Comparison of ENCODE assay signal across 10 cellular contexts in the genomic region with DNA sequence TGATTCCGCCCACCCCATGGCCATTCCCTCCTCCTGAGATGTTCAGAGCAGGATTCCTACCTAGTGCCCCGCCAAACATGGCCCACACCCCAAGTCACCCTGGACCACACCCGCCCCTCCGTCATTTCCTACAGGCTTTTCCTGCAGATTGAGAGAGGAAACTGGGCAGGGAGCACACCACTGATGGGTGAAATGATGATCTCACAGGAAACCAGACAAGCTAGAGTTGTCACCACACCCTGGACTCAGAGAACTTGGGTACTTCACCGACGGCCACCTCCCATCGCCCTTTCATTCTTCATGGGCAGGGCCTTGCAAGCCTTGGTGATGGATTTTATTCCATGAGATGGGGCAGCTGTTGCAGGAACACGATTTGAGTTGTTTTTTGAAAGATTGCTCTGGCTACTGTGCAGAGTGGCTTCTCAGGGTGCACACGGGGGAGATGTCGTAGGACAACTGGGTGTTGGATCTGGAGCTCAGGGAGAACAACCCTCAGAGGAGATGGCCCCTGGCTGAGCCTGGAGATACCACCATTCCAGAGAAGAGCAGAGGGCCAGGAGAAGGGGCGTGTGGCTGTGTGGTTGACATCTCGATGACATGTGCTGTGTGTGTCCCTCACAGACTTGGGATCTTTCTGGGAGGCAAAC. TPM values are rescaled to one million over a fixed set of nuclear protein-coding genes. Genes with fewer than 3 reads are reported as not detected.
DNase-seq lines count a peak whose midpoint lies in the region; ATAC-seq, FAIRE-seq and TF ChIP-seq lines count a peak whose summit lies in the region.
"Had no signal": no experiment of that assay in that cellular context is flagged by ENCODE, and none has a peak within 500 bp of the region (broad histone marks: within the 10 kb centered on the region; RNA-seq: fewer than 3 reads in every experiment).

No MANE protein-coding gene starts in this region.

- H3K4me2 ChIP-seq in HepG2 (ENCODE audit: low read depth, low read length), result no peak overlapping the region

- H3K27ac ChIP-seq in right lobe of liver (no peak overlapping the region), HepG2 (ENCODE audit: extremely low read length, insufficient read depth, low read length) (no peak overlapping the region), left ventricle myocardium inferior (replicated peaks) (peak overlapping the region; percentile 81), WERI-Rb-1 (no peak overlapping the region)
- H3K27ac ChIP-seq: pancreas had no signal

- POLR2A ChIA-PET in HepG2 (lab: Yijun Ruan, JAX), result interaction anchor here (2.0 to 2.7 kb wide), 2 partner anchors 8 to 32 kb away, joined by 8 to 29 read pairs; partner anchors contain the start of gene MAPK7

- DNase-seq in right lobe of liver, result no peak
- DNase-seq in HepG2 (ENCODE audit: low spot score), result no peak
- DNase-seq in left ventricle myocardium inferior, result peak; percentile 49
- no peak for DNase-seq in NCI-H748 treated with DMSO at 0.1 percent for 48 hours (lab: John Stamatoyannopoulos, UW)
- no peak for DNase-seq in WERI-Rb-1
- no peak for DNase-seq in KG1 (lab: John Stamatoyannopoulos, UW)
- DNase-seq: NCI-H2171 treated with DMSO at 0.1 percent for 48 hours had no signal

- TF ChIP-seq EP300 in HepG2 (IDR thresholded peaks at IDR 0.05; ENCODE audit: low read depth in 2 of 2, low read length in 2 of 2) (no peak), HepG2 (CRISPR knock-in tag; IDR thresholded peaks at IDR 0.05; ENCODE audit: borderline replicate concordance) (no peak)

- H3K4me3 ChIP-seq in right lobe of liver, result no peak overlapping the region
- H3K4me3 ChIP-seq in HepG2 (replicated peaks in 1 of 3; ENCODE audit: insufficient read depth in 1 of 3, low read depth in 2 of 3, low read length in 3 of 3), result no peak overlapping the region
- H3K4me3 ChIP-seq in left ventricle myocardium inferior, result no peak overlapping the region
- no peak overlapping the region for H3K4me3 ChIP-seq in WERI-Rb-1 (ENCODE audit: low read depth, low read length)
- H3K4me3 ChIP-seq: pancreas had no signal

- CTCF ChIA-PET in HepG2 (lab: Yijun Ruan, JAX; ENCODE audit: low intra/inter-chr PET ratio, low total read pairs), result no interaction called here

- no peak for FAIRE-seq in HepG2 (lab: Jason Lieb, UNC)
- FAIRE-seq: pancreas had no signal

- TF ChIP-seq POLR2A in right lobe of liver (IDR thresholded peaks at IDR 0.05), result no peak
- TF ChIP-seq POLR2A in HepG2 (IDR thresholded peaks at IDR 0.05; ENCODE audit: insufficient read depth in 1 of 2, low read depth in 2 of 2, low read length in 2 of 2), result no peak

- H3K9me3 ChIP-seq in right lobe of liver (no peaks in the 10 kb centered on the region), HepG2 (ENCODE audit: low read length) (no peaks in the 10 kb centered on the region), left ventricle myocardium inferior (replicated peaks) (no peaks in the 10 kb centered on the region), WERI-Rb-1 (ENCODE audit: severe bottlenecking) (no peaks in the 10 kb centered on the region)
- H3K9me3 ChIP-seq: pancreas had no signal

- in situ Hi-C loops in HepG2 (cut with HindIII; ENCODE audit: extremely low pct_ligation_motif_present, low pct_unique_long_range_greater_than_20kb), result loop anchor here (10.0 kb wide), 1 partner anchor 395 kb away; no protein-coding TSS in a partner anchor

- TF ChIP-seq RAD21 in HepG2 (CRISPR knock-in tag; IDR thresholded peaks at IDR 0.05), result no peak

- no peaks in the 10 kb centered on the region for H3K79me2 ChIP-seq in HepG2 (ENCODE audit: insufficient read depth, low read length)

- peak; percentile 7 to 42 (median 26) for ATAC-seq in right lobe of liver
- ATAC-seq in HepG2, result no peak
- ATAC-seq: HCT116 had no signal

- H2AFZ ChIP-seq in HepG2 (ENCODE audit: low read length), result no peak overlapping the region

- TF ChIP-seq CTCF in right lobe of liver (IDR thresholded peaks at IDR 0.05) (no peak), HepG2 (CRISPR knock-in tag; IDR thresholded peaks at IDR 0.05) (no peak), left ventricle myocardium inferior (IDR thresholded peaks at IDR 0.05; ENCODE audit: borderline replicate concordance) (no peak), WERI-Rb-1 (IDR thresholded peaks at IDR 0.05; ENCODE audit: low read depth, low read length) (no peak)

- no peak overlapping the region for H3K9ac ChIP-seq in HepG2 (ENCODE audit: insufficient read depth, low read depth, low read length)

- peaks cover 0 to 3% (median 0%) of the 10 kb centered on the region in 4 donors for H3K4me1 ChIP-seq in right lobe of liver
- peaks cover 53% of the 10 kb centered on the region for H3K4me1 ChIP-seq in HepG2 (ENCODE audit: insufficient read depth, low read length)
- peaks cover 31% of the 10 kb centered on the region for H3K4me1 ChIP-seq in left ventricle myocardium inferior
- H3K4me1 ChIP-seq: pancreas had no signal

- WGBS in right lobe of liver (ENCODE audit: insufficient coverage, low coverage, low lambda C conversion rate, missing lambda C conversion rate), result 70% methylated on average over 6 of the region's 12 CpGs
- 96% methylated on average over 10 of the region's 12 CpGs for WGBS in HepG2 (ENCODE audit: low lambda C conversion rate)

- H3K27me3 ChIP-seq in right lobe of liver (no peaks in the 10 kb centered on the region), HepG2 (ENCODE audit: control insufficient read depth in 1 of 2, insufficient read depth in 2 of 2, low read length in 2 of 2) (no peaks in the 10 kb centered on the region), left ventricle myocardium inferior (ENCODE audit: low read depth) (no peaks in the 10 kb centered on the region), WERI-Rb-1 (ENCODE audit: insufficient read depth, low read depth, severe bottlenecking) (no peaks in the 10 kb centered on the region)
- H3K27me3 ChIP-seq: pancreas had no signal

- no TSS peak for BruUV-seq in HepG2 (replicated peaks; lab: Mats Ljungman, UMichigan)

- intact Hi-C loops in right lobe of liver (cut with DNase I) (loop anchor here (5.0 to 10.0 kb wide), 2 partner anchors 82 to 85 kb away; no protein-coding TSS in a partner anchor), HepG2 (cut with micrococcal nuclease; ENCODE audit: unreplicated experiment) (no loop called here), left ventricle myocardium inferior (cut with micrococcal nuclease) (no loop called here)

- H4K20me1 ChIP-seq in HepG2 (ENCODE audit: insufficient read depth, low read length), result no peaks in the 10 kb centered on the region

- H3K36me3 ChIP-seq in right lobe of liver (no peaks in the 10 kb centered on the region), HepG2 (replicated peaks in 1 of 2; ENCODE audit: control insufficient read depth in 1 of 2, insufficient read depth in 2 of 2, low read length in 2 of 2) (no peaks in the 10 kb centered on the region; a peak in 1 of 5 replicates), left ventricle myocardium inferior (no peaks in the 10 kb centered on the region), WERI-Rb-1 (no peaks in the 10 kb centered on the region)
- H3K36me3 ChIP-seq: pancreas had no signal

RNA-seq across cellular contexts. Expression of gene B9D1, which starts 7.4 kb away (rescaled TPM):
- 10 to 100 TPM in 2 of 6 experiments, 1 to 10 TPM in 4; 2.3 to 27.9 (median 5.7) TPM for total RNA-seq in right lobe of liver
- 26.2 and 27.7 TPM in 2 replicates for total RNA-seq in HepG2 (2016; rRNA removed; fragmentation: Illumina TruSeq; extraction: Trizol)
- 7.2 and 9.1 TPM in 2 replicates for total RNA-seq in HepG2 (2016; cell fraction: cytosol; rRNA removed; fragmentation: Illumina TruSeq; extraction: Trizol; ENCODE audit: low read depth)
- 28.5 TPM in 2 replicates for total RNA-seq in HepG2 (2016; cell fraction: insoluble cytoplasmic fraction; rRNA removed; fragmentation: Illumina TruSeq; extraction: Trizol)
- 9.6 and 12.5 TPM in 2 replicates for total RNA-seq in HepG2 (2016; cell fraction: membrane; rRNA removed; fragmentation: Illumina TruSeq; extraction: Trizol)
- 16.8 and 19.2 TPM in 2 replicates for total RNA-seq in HepG2 (2016; cell fraction: nucleus; rRNA removed; fragmentation: Illumina TruSeq; extraction: Trizol)
- 28.7 and 31.1 TPM in 2 replicates for polyA plus RNA-seq in HepG2 (2011; rRNA removed)
- polyA plus RNA-seq in HepG2 (2011; cell fraction: cytosol; rRNA removed), result 19.7 and 34.3 TPM in 2 replicates
- polyA plus RNA-seq in HepG2 (2011; cell fraction: nucleus; rRNA removed), result 46.3 and 48.7 TPM in 2 replicates
- 11.8 and 12.8 TPM in 2 replicates for polyA plus RNA-seq in HepG2 (2012)
- polyA plus RNA-seq in HepG2 (2016; cell fraction: cytosol; fragmentation: Illumina TruSeq; extraction: Trizol; ENCODE audit: low read depth), result 6.7 and 10.3 TPM in 2 replicates
- polyA plus RNA-seq in HepG2 (2016; cell fraction: insoluble cytoplasmic fraction; fragmentation: Illumina TruSeq; extraction: Trizol; ENCODE audit: low read depth), result 27.9 and 32.0 TPM in 2 replicates
- polyA plus RNA-seq in HepG2 (2016; cell fraction: membrane; fragmentation: Illumina TruSeq; extraction: Trizol; ENCODE audit: low read depth), result 6.2 and 7.2 TPM in 2 replicates
- polyA plus RNA-seq in HepG2 (2016; cell fraction: nucleus; fragmentation: Illumina TruSeq; extraction: Trizol; ENCODE audit: insufficient read depth, low read depth), result 31.9 and 36.2 TPM in 2 replicates
- polyA minus RNA-seq in HepG2 (2011; rRNA and poly(A)+ RNA removed; ENCODE audit: low replicate concordance), result 24.4 and 68.8 TPM in 2 replicates
- 7.4 and 11.4 TPM in 2 replicates for polyA minus RNA-seq in HepG2 (2011; cell fraction: cytosol; rRNA and poly(A)+ RNA removed)
- 19.1 and 22.0 TPM in 2 replicates for polyA minus RNA-seq in HepG2 (2011; cell fraction: nucleus; rRNA and poly(A)+ RNA removed)
- total RNA-seq in left ventricle myocardium inferior, result 8.8 TPM

RNA-seq across cellular contexts. Expression of gene MAPK7, which starts 8.3 kb away (rescaled TPM):
- total RNA-seq in right lobe of liver (1 to 10 TPM; 5.7 to 9.2 (median 6.7) TPM), HepG2 (2016; rRNA removed; fragmentation: Illumina TruSeq; extraction: Trizol) (2.9 and 3.7 TPM in 2 replicates), left ventricle myocardium inferior (11.4 TPM)
- total RNA-seq in HepG2 (2016; cell fraction: cytosol; rRNA removed; fragmentation: Illumina TruSeq; extraction: Trizol; ENCODE audit: low read depth), result 2.7 and 3.5 TPM in 2 replicates
- 3.5 and 4.6 TPM in 2 replicates for total RNA-seq in HepG2 (2016; cell fraction: insoluble cytoplasmic fraction; rRNA removed; fragmentation: Illumina TruSeq; extraction: Trizol)
- total RNA-seq in HepG2 (2016; cell fraction: membrane; rRNA removed; fragmentation: Illumina TruSeq; extraction: Trizol), result 4.4 and 4.5 TPM in 2 replicates
- 5.1 and 5.6 TPM in 2 replicates for total RNA-seq in HepG2 (2016; cell fraction: nucleus; rRNA removed; fragmentation: Illumina TruSeq; extraction: Trizol)
- 5.9 and 6.4 TPM in 2 replicates for polyA plus RNA-seq in HepG2 (2011; rRNA removed)
- 2.6 TPM in 2 replicates for polyA plus RNA-seq in HepG2 (2011; cell fraction: cytosol; rRNA removed)
- 15.5 and 19.3 TPM in 2 replicates for polyA plus RNA-seq in HepG2 (2011; cell fraction: nucleus; rRNA removed)
- polyA plus RNA-seq in HepG2 (2012), result 4.7 and 7.2 TPM in 2 replicates
- 2.3 and 3.1 TPM in 2 replicates for polyA plus RNA-seq in HepG2 (2016; cell fraction: cytosol; fragmentation: Illumina TruSeq; extraction: Trizol; ENCODE audit: low read depth)
- 5.8 and 8.5 TPM in 2 replicates for polyA plus RNA-seq in HepG2 (2016; cell fraction: insoluble cytoplasmic fraction; fragmentation: Illumina TruSeq; extraction: Trizol; ENCODE audit: low read depth)
- polyA plus RNA-seq in HepG2 (2016; cell fraction: membrane; fragmentation: Illumina TruSeq; extraction: Trizol; ENCODE audit: low read depth), result 4.2 TPM in 2 replicates
- 12.9 and 19.5 TPM in 2 replicates for polyA plus RNA-seq in HepG2 (2016; cell fraction: nucleus; fragmentation: Illumina TruSeq; extraction: Trizol; ENCODE audit: insufficient read depth, low read depth)
- 23.8 and 23.9 TPM in 2 replicates for polyA minus RNA-seq in HepG2 (2011; rRNA and poly(A)+ RNA removed; ENCODE audit: low replicate concordance)
- 4.7 and 7.5 TPM in 2 replicates for polyA minus RNA-seq in HepG2 (2011; cell fraction: cytosol; rRNA and poly(A)+ RNA removed)
- polyA minus RNA-seq in HepG2 (2011; cell fraction: nucleus; rRNA and poly(A)+ RNA removed), result 20.3 and 20.4 TPM in 2 replicates

RNA-seq across cellular contexts. Expression of gene MFAP4, which starts 17.0 kb away (rescaled TPM):
- total RNA-seq in right lobe of liver (10 to 100 TPM in 2 of 6 experiments, 1 to 10 TPM in 4; 2.3 to 12.0 (median 6.5) TPM), HepG2 (2016; rRNA removed; fragmentation: Illumina TruSeq; extraction: Trizol) (not detected in 2 replicates), left ventricle myocardium inferior (65.6 TPM)
- total RNA-seq in HepG2 (2016; cell fraction: cytosol; rRNA removed; fragmentation: Illumina TruSeq; extraction: Trizol; ENCODE audit: low read depth), result not detected in 2 replicates
- total RNA-seq in HepG2 (2016; cell fraction: insoluble cytoplasmic fraction; rRNA removed; fragmentation: Illumina TruSeq; extraction: Trizol), result 0.13 TPM in 1 of 2 replicates, not detected in the other
- not detected in 2 replicates for total RNA-seq in HepG2 (2016; cell fraction: membrane; rRNA removed; fragmentation: Illumina TruSeq; extraction: Trizol)
- total RNA-seq in HepG2 (2016; cell fraction: nucleus; rRNA removed; fragmentation: Illumina TruSeq; extraction: Trizol), result not detected in 2 replicates
- polyA plus RNA-seq in HepG2 (2011; rRNA removed), result 0.08 and 0.59 TPM in 2 replicates
- 0.16 and 0.23 TPM in 2 replicates for polyA plus RNA-seq in HepG2 (2011; cell fraction: cytosol; rRNA removed)
- 0.23 and 0.88 TPM in 2 replicates for polyA plus RNA-seq in HepG2 (2011; cell fraction: nucleus; rRNA removed)
- polyA plus RNA-seq in HepG2 (2012), result 0.27 and 0.75 TPM in 2 replicates
- not detected in 2 replicates for polyA plus RNA-seq in HepG2 (2016; cell fraction: cytosol; fragmentation: Illumina TruSeq; extraction: Trizol; ENCODE audit: low read depth)
- polyA plus RNA-seq in HepG2 (2016; cell fraction: insoluble cytoplasmic fraction; fragmentation: Illumina TruSeq; extraction: Trizol; ENCODE audit: low read depth), result not detected in 2 replicates
- not detected in 2 replicates for polyA plus RNA-seq in HepG2 (2016; cell fraction: membrane; fragmentation: Illumina TruSeq; extraction: Trizol; ENCODE audit: low read depth)
- polyA plus RNA-seq in HepG2 (2016; cell fraction: nucleus; fragmentation: Illumina TruSeq; extraction: Trizol; ENCODE audit: insufficient read depth, low read depth), result not detected in 2 replicates
- 0.12 TPM in 1 of 2 replicates, not detected in the other for polyA minus RNA-seq in HepG2 (2011; rRNA and poly(A)+ RNA removed; ENCODE audit: low replicate concordance)
- polyA minus RNA-seq in HepG2 (2011; cell fraction: cytosol; rRNA and poly(A)+ RNA removed), result 0.69 TPM in 1 of 2 replicates, not detected in the other
- polyA minus RNA-seq in HepG2 (2011; cell fraction: nucleus; rRNA and poly(A)+ RNA removed), result not detected in 2 replicates
- total RNA-seq: T-helper 2 cell treated with Interferon-gamma antibody and Interleukin-4, amounts not matched to agents 100 ng/mL and 5 ng/mL, for 36 hours had no signal

RNA-seq across cellular contexts. Expression of gene RNF112, which starts 41.1 kb away (rescaled TPM):
- total RNA-seq in right lobe of liver, result under 1 TPM; 0.12 to 0.86 (median 0.54) TPM
- not detected in 2 replicates for total RNA-seq in HepG2 (2016; rRNA removed; fragmentation: Illumina TruSeq; extraction: Trizol)
- total RNA-seq in HepG2 (2016; cell fraction: cytosol; rRNA removed; fragmentation: Illumina TruSeq; extraction: Trizol; ENCODE audit: low read depth), result not detected in 2 replicates
- not detected in 2 replicates for total RNA-seq in HepG2 (2016; cell fraction: insoluble cytoplasmic fraction; rRNA removed; fragmentation: Illumina TruSeq; extraction: Trizol)
- not detected in 2 replicates for total RNA-seq in HepG2 (2016; cell fraction: membrane; rRNA removed; fragmentation: Illumina TruSeq; extraction: Trizol)
- not detected in 2 replicates for total RNA-seq in HepG2 (2016; cell fraction: nucleus; rRNA removed; fragmentation: Illumina TruSeq; extraction: Trizol)
- 0.01 and 0.05 TPM in 2 replicates for polyA plus RNA-seq in HepG2 (2011; rRNA removed)
- 0.01 TPM in 1 of 2 replicates, not detected in the other for polyA plus RNA-seq in HepG2 (2011; cell fraction: cytosol; rRNA removed)
- 0.73 and 0.85 TPM in 2 replicates for polyA plus RNA-seq in HepG2 (2011; cell fraction: nucleus; rRNA removed)
- polyA plus RNA-seq in HepG2 (2012), result 0.27 and 0.52 TPM in 2 replicates
- polyA plus RNA-seq in HepG2 (2016; cell fraction: cytosol; fragmentation: Illumina TruSeq; extraction: Trizol; ENCODE audit: low read depth), result not detected in 2 replicates
- polyA plus RNA-seq in HepG2 (2016; cell fraction: insoluble cytoplasmic fraction; fragmentation: Illumina TruSeq; extraction: Trizol; ENCODE audit: low read depth), result not detected in 2 replicates
- not detected in 2 replicates for polyA plus RNA-seq in HepG2 (2016; cell fraction: membrane; fragmentation: Illumina TruSeq; extraction: Trizol; ENCODE audit: low read depth)
- polyA plus RNA-seq in HepG2 (2016; cell fraction: nucleus; fragmentation: Illumina TruSeq; extraction: Trizol; ENCODE audit: insufficient read depth, low read depth), result not detected in 2 replicates
- 0.14 TPM in 1 of 2 replicates, not detected in the other for polyA minus RNA-seq in HepG2 (2011; rRNA and poly(A)+ RNA removed; ENCODE audit: low replicate concordance)
- polyA minus RNA-seq in HepG2 (2011; cell fraction: cytosol; rRNA and poly(A)+ RNA removed), result not detected in 2 replicates
- polyA minus RNA-seq in HepG2 (2011; cell fraction: nucleus; rRNA and poly(A)+ RNA removed), result 0.13 TPM in 1 of 2 replicates, not detected in the other
- 1.6 TPM for total RNA-seq in left ventricle myocardium inferior

Comparison
In these comparisons a context has a peak if more than half of its experiments do, and no peak if none do; other contexts are left out.
1. intact Hi-C loops: an anchor here in right lobe of liver (5.0 to 10.0 kb wide); none called in HepG2 and left ventricle myocardium inferior.